In the genomic region with DNA sequence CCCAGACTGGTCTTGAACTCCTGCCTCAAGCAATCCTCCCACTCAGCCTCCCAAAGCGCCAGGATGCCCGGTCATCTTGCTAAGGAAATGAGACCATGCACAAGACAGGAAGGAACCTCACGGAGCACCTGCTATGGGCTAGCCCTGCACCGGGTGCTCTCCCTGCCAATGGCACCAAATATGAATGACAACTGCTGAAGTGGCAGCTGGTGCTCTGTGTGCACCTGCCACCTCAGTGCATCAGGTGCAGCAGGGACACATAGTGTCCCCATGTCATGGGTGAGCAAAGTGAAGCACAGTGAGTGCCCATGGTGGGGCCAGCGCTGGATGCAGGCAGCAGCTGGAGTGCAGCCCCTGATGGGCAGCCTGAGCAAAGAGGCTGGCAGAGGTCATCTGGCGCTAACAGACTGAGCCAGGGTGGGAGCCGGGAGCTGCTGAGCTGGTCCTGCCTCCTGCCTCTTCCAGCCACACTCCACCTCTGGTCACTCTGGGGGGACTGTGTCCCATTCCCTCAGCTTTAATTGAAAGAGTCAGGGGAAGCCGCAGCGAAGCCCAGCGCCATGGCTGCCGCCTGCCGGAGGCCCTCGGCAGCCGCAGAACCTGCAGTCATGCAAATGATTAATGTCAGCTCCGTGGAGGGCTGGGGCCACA, we compare ENCODE assay signal across 16 cellular contexts. TPM values are rescaled to one million over a fixed set of nuclear protein-coding genes. Genes with fewer than 3 reads are reported as not detected.
DNase-seq lines count a peak whose midpoint lies in the region; ATAC-seq and TF ChIP-seq lines count a peak whose summit lies in the region.
"Had no signal": no experiment of that assay in that cellular context is flagged by ENCODE, and none has a peak within 500 bp of the region (broad histone marks: within the 10 kb centered on the region; RNA-seq: fewer than 3 reads in every experiment).

No MANE protein-coding gene starts in this region.

- H3K9me2 ChIP-seq in MM.1S (replicated peaks; ENCODE audit: insufficient read depth, low read length), result no peaks in the 10 kb centered on the region
- H3K9me2 ChIP-seq in PC-3 (replicated peaks; ENCODE audit: low read length), result no peaks in the 10 kb centered on the region

- H2AFZ ChIP-seq in MM.1S (ENCODE audit: low read length), result no peak overlapping the region
- H2AFZ ChIP-seq in PC-3 (ENCODE audit: low read length), result no peak overlapping the region
- no peak overlapping the region for H2AFZ ChIP-seq in neuronal stem cell (ENCODE audit: low read length)

- H3K4me1 ChIP-seq in MM.1S (ENCODE audit: low read length) (no peaks in the 10 kb centered on the region), PC-3 (ENCODE audit: insufficient read depth, low read length) (no peaks in the 10 kb centered on the region), neuronal stem cell (ENCODE audit: control insufficient read depth in 2 of 2, insufficient read depth in 1 of 2, low read depth in 1 of 2, low read length in 2 of 2) (peaks cover 0 to 9% of the 10 kb centered on the region in 2 donors)
- H3K4me1 ChIP-seq: colonic mucosa, transverse colon had no signal

- H3K9ac ChIP-seq in MM.1S (ENCODE audit: low read length) (no peak overlapping the region), PC-3 (ENCODE audit: low read length) (no peak overlapping the region), neuronal stem cell (ENCODE audit: low read depth, low read length, poor library complexity) (no peak overlapping the region)

- H3K14ac ChIP-seq in neuronal stem cell (ENCODE audit: low read length), result no peak overlapping the region

- H3K27ac ChIP-seq in MM.1S (ENCODE audit: low read length) (no peak overlapping the region), PC-3 (ENCODE audit: low read length) (no peak overlapping the region), neuronal stem cell (replicated peaks; ENCODE audit: low read length) (no peak overlapping the region)
- H3K27ac ChIP-seq: colonic mucosa, transverse colon had no signal

- H3K4ac ChIP-seq in neuronal stem cell (ENCODE audit: low read length), result no peak overlapping the region

- ATAC-seq in PC-3, result peak; percentile 51
- ATAC-seq in GM18517 (IDR thresholded peaks at IDR 0.05; ENCODE audit: unreplicated experiment), result no peak

- H3K9me3 ChIP-seq in MM.1S (replicated peaks; ENCODE audit: insufficient read depth, low read length), result no peaks in the 10 kb centered on the region
- no peaks in the 10 kb centered on the region for H3K9me3 ChIP-seq in PC-3 (ENCODE audit: low read length)
- peaks cover 0 to 2% of the 10 kb centered on the region in 2 donors for H3K9me3 ChIP-seq in neuronal stem cell (replicated peaks in 1 of 2; ENCODE audit: control insufficient read depth in 2 of 2, insufficient read depth in 1 of 2, low read depth in 1 of 2, low read length in 2 of 2)
- H3K9me3 ChIP-seq: colonic mucosa, transverse colon had no signal

- CTCF ChIA-PET in PC-3 (lab: Charles Lee), result interaction anchor here (0.7 to 1.0 kb wide), 2 partner anchors 16 to 224 kb away, joined by 3 read pairs; no protein-coding TSS in a partner anchor

- H4K8ac ChIP-seq in neuronal stem cell (ENCODE audit: low read depth, low read length), result no peak overlapping the region

- peak; percentile 10; the same call in 1 of the 2 replicates for TF ChIP-seq CTCF in MM.1S (IDR thresholded peaks at IDR 0.05; ENCODE audit: low read length)
- no peak; the same call in 1 of the 2 replicates for TF ChIP-seq CTCF in PC-3 (conservative IDR thresholded peaks at IDR 0.05; ENCODE audit: low read depth, low read length)

- no peak overlapping the region for H4K91ac ChIP-seq in neuronal stem cell (ENCODE audit: low read depth, low read length, poor library complexity)

- H3K18ac ChIP-seq in neuronal stem cell (ENCODE audit: low read length), result peak overlapping the region; percentile 74

- H2BK120ac ChIP-seq in neuronal stem cell (ENCODE audit: low read depth, low read length), result no peak overlapping the region

- no peaks in the 10 kb centered on the region for H3F3A ChIP-seq in MM.1S (ENCODE audit: insufficient read depth, low read length)
- H3F3A ChIP-seq in PC-3 (ENCODE audit: low read length, unreplicated experiment), result no peaks in the 10 kb centered on the region

- peak overlapping the region; percentile 42 for H2BK15ac ChIP-seq in neuronal stem cell (ENCODE audit: low read length)

- H3K79me2 ChIP-seq in MM.1S (ENCODE audit: low read length) (no peaks in the 10 kb centered on the region), PC-3 (ENCODE audit: low read length) (no peaks in the 10 kb centered on the region)

- peak overlapping the region; percentile 46 for H3K23ac ChIP-seq in neuronal stem cell (ENCODE audit: low read depth, low read length, poor library complexity)

- H2AK5ac ChIP-seq in neuronal stem cell (ENCODE audit: low read depth, low read length), result no peak overlapping the region

- intact Hi-C loops in PC-3 (cut with micrococcal nuclease), result no loop called here

- H4K20me1 ChIP-seq in MM.1S (ENCODE audit: insufficient read depth, low read length), result no peaks in the 10 kb centered on the region
- no peaks in the 10 kb centered on the region for H4K20me1 ChIP-seq in PC-3 (ENCODE audit: low read length)

- no peak overlapping the region for H2BK5ac ChIP-seq in neuronal stem cell (ENCODE audit: low read length)

- no peaks in the 10 kb centered on the region for H3K79me1 ChIP-seq in neuronal stem cell (ENCODE audit: low read depth, low read length)

- no CpG with 5 or more reads among the region's 15 CpGs for WGBS in neuronal stem cell (ENCODE audit: extremely low coverage in 2 of 2, insufficient read length in 2 of 2, insufficient replicate concordance in 1 of 2), 2 donors

- H3K4me2 ChIP-seq in MM.1S (ENCODE audit: low read depth, low read length), result no peak overlapping the region
- H3K4me2 ChIP-seq in PC-3 (ENCODE audit: low read length), result no peak overlapping the region
- no peak overlapping the region for H3K4me2 ChIP-seq in neuronal stem cell (ENCODE audit: insufficient read depth, low read length, poor library complexity, severe bottlenecking)

- POLR2A ChIA-PET in PC-3 (lab: Charles Lee; ENCODE audit: unreplicated experiment), result no interaction called here

- DNase-seq in NCI-H748 (lab: John Stamatoyannopoulos, UW; ENCODE audit: unreplicated experiment) (peak; percentile 84), NCI-H748 treated with DMSO at 0.1 percent for 48 hours (lab: John Stamatoyannopoulos, UW) (no peak), MM.1S (peak; percentile 13), PC-3 (no peak), neuronal stem cell (ENCODE audit: low spot score) (no peak), NOMO-1 (lab: John Stamatoyannopoulos, UW; ENCODE audit: unreplicated experiment in 2 of 2) (no peak), globus pallidus (ENCODE audit: low spot score) (no peak)
- DNase-seq: activated naive CD4-positive, alpha-beta T cell treated with anti-CD3 and anti-CD28 coated beads, Interleukin-2, amount 50 U/mL, for 16 hours; colonic mucosa; immature natural killer cell; NCI-H1930; transverse colon had no signal

- H2BK12ac ChIP-seq in neuronal stem cell (ENCODE audit: low read length), result no peak overlapping the region

- H3K27me3 ChIP-seq in MM.1S (replicated peaks; ENCODE audit: insufficient read depth, low read length), result no peaks in the 10 kb centered on the region
- no peaks in the 10 kb centered on the region for H3K27me3 ChIP-seq in PC-3 (ENCODE audit: low read length)
- H3K27me3 ChIP-seq in neuronal stem cell (ENCODE audit: control insufficient read depth in 3 of 3, insufficient read depth in 3 of 3, low read depth in 1 of 3, low read length in 3 of 3), result peaks cover 0 to 33% (median 0%) of the 10 kb centered on the region in 3 experiments
- H3K27me3 ChIP-seq: colonic mucosa had no signal

- H3K36me3 ChIP-seq in MM.1S (replicated peaks; ENCODE audit: insufficient read depth, low read length) (no peaks in the 10 kb centered on the region), PC-3 (ENCODE audit: low read depth, low read length) (no peaks in the 10 kb centered on the region), neuronal stem cell (replicated peaks in 1 of 2; ENCODE audit: control insufficient read depth in 2 of 2, insufficient read depth in 2 of 2, low read length in 2 of 2) (no peaks in the 10 kb centered on the region)
- H3K36me3 ChIP-seq: colonic mucosa, transverse colon had no signal

- no TSS peak for BruUV-seq in PC-3 (replicated peaks; lab: Mats Ljungman, UMichigan)

- H3K4me3 ChIP-seq in MM.1S (ENCODE audit: low read length), result no peak overlapping the region
- no peak overlapping the region for H3K4me3 ChIP-seq in PC-3 (ENCODE audit: low read length)
- no peak overlapping the region for H3K4me3 ChIP-seq in neuronal stem cell (ENCODE audit: low read length in 2 of 2)
- H3K4me3 ChIP-seq: colonic mucosa, transverse colon had no signal

RNA-seq across cellular contexts. Expression of a gene that starts 46.4 kb away (rescaled TPM):
- total RNA-seq in PC-3 (2014; rRNA removed), result not detected in 2 replicates
- polyA plus RNA-seq in neuronal stem cell (2013, experiment 1 of 2), result 2.4 TPM
- 2.4 TPM for polyA plus RNA-seq in neuronal stem cell (2013, experiment 2 of 2)
- total RNA-seq: colonic mucosa, G401, HT-29, transverse colon had no signal
- polyA plus RNA-seq: AG04450, immature natural killer cell had no signal

Comparison
In these comparisons a context has a peak if more than half of its experiments do, and no peak if none do; other contexts are left out.
1. DNase-seq: peak in NCI-H748 (single experiment) and MM.1S (single experiment); none in NCI-H748 treated with DMSO at 0.1 percent for 48 hours (single experiment), PC-3 (single experiment), neuronal stem cell (single experiment), NOMO-1 (0 of 2) and globus pallidus (single experiment).